ENCODE assay signal across 28 cellular contexts in the genomic region with DNA sequence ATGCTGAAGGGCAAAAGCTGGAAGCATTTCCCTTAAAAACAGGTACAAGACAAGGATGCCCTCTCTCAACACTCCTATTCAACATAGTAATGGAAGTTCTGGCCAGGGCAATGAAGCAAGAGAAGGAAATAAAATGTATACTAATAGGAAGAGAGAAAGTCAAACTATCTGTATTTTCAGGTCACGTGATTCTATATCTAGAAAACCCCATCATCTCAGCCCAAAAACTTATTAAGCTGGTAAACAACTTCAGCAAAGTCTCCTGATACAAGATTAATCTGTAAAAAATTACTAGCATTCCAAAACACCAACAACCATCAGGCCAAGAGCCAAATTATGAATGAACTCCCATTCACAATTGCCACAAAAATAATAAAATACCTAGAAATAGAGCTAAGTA.
"Had no signal": no experiment of that assay in that cellular context is flagged by ENCODE, and none has a peak within 500 bp of the region (broad histone marks: within the 10 kb centered on the region; RNA-seq: fewer than 3 reads in every experiment).

No MANE protein-coding gene starts in this region.

- ATAC-seq: effector memory CD8-positive, alpha-beta T cell; esophagus mucosa; foreskin keratinocyte; gastrocnemius medialis; gastroesophageal sphincter; heart left ventricle; heart right ventricle had no signal

- DNase-seq: colonic mucosa; cortex of kidney; dermis blood vessel endothelial cell; dorsolateral prefrontal cortex; effector CD4-positive, alpha-beta T cell; effector CD8-positive, alpha-beta T cell; effector memory CD4-positive, alpha-beta T cell; effector memory CD8-positive, alpha-beta T cell; endodermal cell; erythroblast; esophagus squamous epithelium; foreskin fibroblast; foreskin keratinocyte; foreskin melanocyte; gastrocnemius medialis; glutamatergic neuron; head of caudate nucleus; heart left ventricle; heart right ventricle had no signal

- H3K36me3 ChIP-seq: colonic mucosa, esophagus muscularis mucosa, esophagus squamous epithelium, gastrocnemius medialis, gastroesophageal sphincter, heart left ventricle, heart right ventricle had no signal

- H3K27me3 ChIP-seq: colonic mucosa, dorsolateral prefrontal cortex, esophagus muscularis mucosa, esophagus squamous epithelium, foreskin keratinocyte, gastrocnemius medialis, gastroesophageal sphincter, heart left ventricle, heart right ventricle had no signal

- H3K9me3 ChIP-seq: colonic mucosa, gastrocnemius medialis had no signal

- H3K4me1 ChIP-seq: colonic mucosa, esophagus squamous epithelium, foreskin keratinocyte, gastrocnemius medialis, gastroesophageal sphincter, heart left ventricle, heart right ventricle had no signal

- H3K4me3 ChIP-seq: colonic mucosa, coronary artery, dorsolateral prefrontal cortex, esophagus muscularis mucosa, esophagus squamous epithelium, gastrocnemius medialis, gastroesophageal sphincter, heart left ventricle, heart right ventricle had no signal

- H3K27ac ChIP-seq: colonic mucosa, coronary artery, dorsolateral prefrontal cortex, epithelial cell of prostate, esophagus muscularis mucosa, esophagus squamous epithelium, foreskin keratinocyte, gastrocnemius medialis, gastroesophageal sphincter, heart left ventricle, heart right ventricle had no signal

- FAIRE-seq: colon, endometrium, endothelial cell of umbilical vein, frontal cortex had no signal
